In genomic region chr10:74921744-74922143, GRCh38 we compare ENCODE assay signal across 1 cellular context.
TF ChIP-seq lines count a peak whose summit lies in the region.

No MANE protein-coding gene starts in this region.

TF ChIP-seq in K562, 482 proteins besides CTCF, POLR2A, EP300 and RAD21 (continued from another document and continues in another):
- TF ChIP-seq ZNF318 (IDR thresholded peaks at IDR 0.05; ENCODE audit: borderline replicate concordance in 1 of 2, low read depth in 1 of 2) = 0 out of 4 replicates have a peak, but pooled peaks of 1 of the 2 experiments have one; percentile 21
- no peak for TF ChIP-seq ZNF695 (CRISPR knock-in tag; IDR thresholded peaks at IDR 0.05)
- TF ChIP-seq ZNF644 (tag; IDR thresholded peaks at IDR 0.05; ENCODE audit: low read depth) = 0 out of 2 replicates have a peak, but pooled peaks have one; percentile 21
- 0 out of 2 replicates have a peak, but pooled peaks have one; percentile 16 for TF ChIP-seq ZFX (CRISPR knock-in tag; IDR thresholded peaks at IDR 0.05)
- peak; percentile 61 for TF ChIP-seq FOSL1 (tag; conservative IDR thresholded peaks at IDR 0.05)
- peak; percentile 57; the same call in 1 of the 2 replicates for TF ChIP-seq SOX6 (IDR thresholded peaks at IDR 0.05)
- peak; percentile 90 for TF ChIP-seq MEIS2 (IDR thresholded peaks at IDR 0.05; ENCODE audit: partially characterized antibody)
- peak; percentile 50; the same call in 1 of the 2 replicates for TF ChIP-seq SMARCE1 (IDR thresholded peaks at IDR 0.05)
- peak; percentile 84 for TF ChIP-seq CBFA2T2 (conservative IDR thresholded peaks at IDR 0.05)
- TF ChIP-seq POU5F1 (IDR thresholded peaks at IDR 0.05; ENCODE audit: borderline replicate concordance, low read depth, low read length, partially characterized antibody) = no peak
- 0 out of 4 replicates have a peak, but pooled peaks of 1 of the 2 experiments have one; percentile 9 for TF ChIP-seq TEAD1 (CRISPR knock-in tag; IDR thresholded peaks at IDR 0.05)
- TF ChIP-seq GATA2 (CRISPR knock-in tag; IDR thresholded peaks at IDR 0.05) = peak; percentile 62; the same call in 1 of the 2 replicates
- TF ChIP-seq HMBOX1 (IDR thresholded peaks at IDR 0.05) = peak; percentile 48; the same call in 1 of the 2 replicates
- TF ChIP-seq RCOR1 (IDR thresholded peaks at IDR 0.05; ENCODE audit: borderline replicate concordance in 1 of 2, low read depth in 2 of 2, low read length in 2 of 2) = peak in 1 of 2 experiments; percentile 69; a peak in 2 of 4 replicates
- TF ChIP-seq NFIC (IDR thresholded peaks at IDR 0.05) = peak; percentile 66
- peak; percentile 47 for TF ChIP-seq DPF2 (IDR thresholded peaks at IDR 0.05)
- TF ChIP-seq NFATC3 (IDR thresholded peaks at IDR 0.05) = no peak
- no peak for TF ChIP-seq ATF1 (CRISPR knock-in tag; IDR thresholded peaks at IDR 0.05)
- TF ChIP-seq ATF1 (tag; IDR thresholded peaks at IDR 0.05) = no peak
- TF ChIP-seq RNF2 (IDR thresholded peaks at IDR 0.05) = no peak
- TF ChIP-seq ZBTB7A (IDR thresholded peaks at IDR 0.05; ENCODE audit: borderline replicate concordance, control insufficient read depth, low read depth, low read length) = peak; percentile 45; the same call in 1 of the 2 replicates
- peak; percentile 87 for TF ChIP-seq TFAP4 (CRISPR knock-in tag; IDR thresholded peaks at IDR 0.05; ENCODE audit: borderline replicate concordance)
- TF ChIP-seq GABPB1 (CRISPR knock-in tag; IDR thresholded peaks at IDR 0.05) = no peak
- peak; percentile 31 to 51; a peak in 1 of 4 replicates for TF ChIP-seq MNT (conservative IDR thresholded peaks at IDR 0.05)
- TF ChIP-seq ZNF584 (CRISPR knock-in tag; IDR thresholded peaks at IDR 0.05; ENCODE audit: low read depth) = no peak
- 0 out of 2 replicates have a peak, but pooled peaks have one; percentile 47 for TF ChIP-seq DMBX1 (CRISPR knock-in tag; IDR thresholded peaks at IDR 0.05; ENCODE audit: borderline replicate concordance)
- TF ChIP-seq SMARCA4 (IDR thresholded peaks at IDR 0.05) = peak; percentile 44; the same call in 1 of the 2 replicates
- no peak for TF ChIP-seq ZNF347 (CRISPR knock-in tag; IDR thresholded peaks at IDR 0.05; ENCODE audit: low read depth)
- no peak for TF ChIP-seq XRCC5 (IDR thresholded peaks at IDR 0.05; ENCODE audit: low read depth, low read length)
- peak; percentile 72 for TF ChIP-seq TEAD4 (IDR thresholded peaks at IDR 0.05; ENCODE audit: low read length)
- no peak for TF ChIP-seq TEAD4 (CRISPR knock-in tag; IDR thresholded peaks at IDR 0.05; ENCODE audit: borderline replicate concordance)
- peak; percentile 65 for TF ChIP-seq TAL1 (IDR thresholded peaks at IDR 0.05)
- TF ChIP-seq SRF (CRISPR knock-in tag; IDR thresholded peaks at IDR 0.05) = no peak
- TF ChIP-seq FOXA3 (CRISPR knock-in tag; conservative IDR thresholded peaks at IDR 0.05 in 1 of 2, IDR thresholded peaks at IDR 0.05 in 1 of 2) = no peak
- TF ChIP-seq DEAF1 (CRISPR knock-in tag; IDR thresholded peaks at IDR 0.05) = 0 out of 2 replicates have a peak, but pooled peaks have one; percentile 8
- 0 out of 4 replicates have a peak, but pooled peaks of 1 of the 2 experiments have one; percentile 54 for TF ChIP-seq ZMIZ1 (IDR thresholded peaks at IDR 0.05; ENCODE audit: low read depth in 2 of 2, low read length in 2 of 2)
- no peak for TF ChIP-seq ZNF507 (tag; conservative IDR thresholded peaks at IDR 0.05)
- TF ChIP-seq POLR3G (IDR thresholded peaks at IDR 0.05; ENCODE audit: extremely low read depth, insufficient read length, insufficient replicate concordance) = no peak
- no peak for TF ChIP-seq CBX1 (IDR thresholded peaks at IDR 0.05; ENCODE audit: low read depth)
- no peak for TF ChIP-seq CHD2 (IDR thresholded peaks at IDR 0.05; ENCODE audit: low read depth, low read length)
- TF ChIP-seq DACH1 (IDR thresholded peaks at IDR 0.05; ENCODE audit: partially characterized antibody) = peak; percentile 32
- peak; percentile 43 to 67; a peak in 3 of 4 replicates for TF ChIP-seq TRIM24 (IDR thresholded peaks at IDR 0.05)
- TF ChIP-seq POLR2AphosphoS5 (IDR thresholded peaks at IDR 0.05; ENCODE audit: control insufficient read depth, insufficient read depth, low read depth, low read length) = 0 out of 2 replicates have a peak, but pooled peaks have one; percentile 39
- TF ChIP-seq NEUROD1 (IDR thresholded peaks at IDR 0.05; ENCODE audit: borderline replicate concordance, low read depth, low read length, partially characterized antibody) = peak; percentile 27
- TF ChIP-seq ZNF134 (CRISPR knock-in tag; conservative IDR thresholded peaks at IDR 0.05) = 0 out of 2 replicates have a peak, but pooled peaks have one; percentile 21
- TF ChIP-seq VEZF1 (CRISPR knock-in tag; IDR thresholded peaks at IDR 0.05) = peak; percentile 72
- TF ChIP-seq HDAC2 (IDR thresholded peaks at IDR 0.05) = peak; percentile 65; the same call in 1 of the 2 replicates
- TF ChIP-seq MEF2D (tag; conservative IDR thresholded peaks at IDR 0.05; ENCODE audit: low read depth) = 0 out of 2 replicates have a peak, but pooled peaks have one; percentile 30
